In genomic region chr12:12757121-12757520, GRCh38 we compare ENCODE assay signal across 28 cellular contexts.
"Had no signal": no experiment of that assay in that cellular context is flagged by ENCODE, and none has a peak within 500 bp of the region (broad histone marks: within the 10 kb centered on the region; RNA-seq: fewer than 3 reads in every experiment).

No MANE protein-coding gene starts in this region.

- DNase-seq: activated CD4-positive, alpha-beta memory T cell treated with anti-CD3 and anti-CD28 coated beads, Interleukin-2, amount 10 ng/mL, durations not matched to agents 7 days and 5 days; activated CD4-positive, alpha-beta T cell treated with anti-CD3 and anti-CD28 coated beads for 1 hour; activated CD4-positive, alpha-beta T cell treated with anti-CD3 and anti-CD28 coated beads, Interleukin-2, amount 10 ng/mL, durations not matched to agents 7 days and 5 days; activated CD8-positive, alpha-beta memory T cell treated with anti-CD3 and anti-CD28 coated beads, Interleukin-2, amount 50 U/mL, for 48 hours; activated gamma-delta T cell; activated naive CD4-positive, alpha-beta T cell treated with anti-CD3 and anti-CD28 coated beads, Interleukin-2, amount 50 U/mL, for 16 hours; activated T-cell treated with anti-CD3 and anti-CD28 coated beads, Interleukin-2, amount 50 U/mL, for 24 hours; amniotic stem cell; brain microvascular endothelial cell; endodermal cell; esophagus squamous epithelium; foreskin melanocyte; heart right ventricle; kidney glomerular epithelial cell; left ventricle myocardium inferior; mesendoderm; naive B cell; nucleus accumbens; psoas muscle; stimulated activated CD4-positive, alpha-beta T cell treated with anti-CD3 and anti-CD28 coated beads, Interleukin-15, amount 100 ng/mL, for 24 hours; stimulated activated CD4-positive, alpha-beta T cell treated with anti-CD3 and anti-CD28 coated beads, Interleukin-2, amount 100 ng/mL, for 24 hours; stimulated activated naive B cell treated with anti-CD40 and anti-IgM and Interleukin-4, amounts not matched to agents 10 μg/mL and 1 μg/mL and 100 μg/mL, for 72 hours; stomach; T-helper 9 cell; thyroid gland; upper lobe of right lung had no signal

- H3K27me3 ChIP-seq: brain microvascular endothelial cell, esophagus squamous epithelium, heart right ventricle, stomach, thyroid gland, upper lobe of right lung had no signal

- H3K4me1 ChIP-seq: esophagus squamous epithelium, heart right ventricle, left ventricle myocardium inferior, psoas muscle, thyroid gland, upper lobe of right lung had no signal

- H3K27me3 Mint-ChIP-seq: activated CD4-positive, alpha-beta memory T cell treated with anti-CD3 and anti-CD28 coated beads, Interleukin-2, amount 10 ng/mL, durations not matched to agents 7 days and 5 days; activated CD4-positive, alpha-beta T cell treated with anti-CD3 and anti-CD28 coated beads, Interleukin-2, amount 10 ng/mL, durations not matched to agents 7 days and 5 days; activated T-cell treated with anti-CD3 and anti-CD28 coated beads, Interleukin-2, amount 50 U/mL, for 24 hours; naive B cell; stimulated activated naive B cell treated with anti-CD40 and anti-IgM and Interleukin-4, amounts not matched to agents 10 μg/mL and 1 μg/mL and 100 μg/mL, for 72 hours had no signal

- H2AFZ ChIP-seq: parathyroid adenoma had no signal

- H3K27ac Mint-ChIP-seq: activated CD4-positive, alpha-beta memory T cell treated with anti-CD3 and anti-CD28 coated beads, Interleukin-2, amount 10 ng/mL, durations not matched to agents 7 days and 5 days; activated CD4-positive, alpha-beta T cell treated with anti-CD3 and anti-CD28 coated beads, Interleukin-2, amount 10 ng/mL, durations not matched to agents 7 days and 5 days; activated T-cell treated with anti-CD3 and anti-CD28 coated beads, Interleukin-2, amount 50 U/mL, for 24 hours; endodermal cell; stimulated activated naive B cell treated with anti-CD40 and anti-IgM and Interleukin-4, amounts not matched to agents 10 μg/mL and 1 μg/mL and 100 μg/mL, for 72 hours had no signal

- H3K9me3 Mint-ChIP-seq: activated CD4-positive, alpha-beta memory T cell treated with anti-CD3 and anti-CD28 coated beads, Interleukin-2, amount 10 ng/mL, durations not matched to agents 7 days and 5 days; activated CD4-positive, alpha-beta T cell treated with anti-CD3 and anti-CD28 coated beads, Interleukin-2, amount 10 ng/mL, durations not matched to agents 7 days and 5 days; activated T-cell treated with anti-CD3 and anti-CD28 coated beads, Interleukin-2, amount 50 U/mL, for 24 hours; naive B cell; stimulated activated naive B cell treated with anti-CD40 and anti-IgM and Interleukin-4, amounts not matched to agents 10 μg/mL and 1 μg/mL and 100 μg/mL, for 72 hours had no signal

- H3K27ac ChIP-seq: brain microvascular endothelial cell, esophagus squamous epithelium, heart right ventricle, left ventricle myocardium inferior, parathyroid adenoma, psoas muscle, stomach, thyroid gland, upper lobe of right lung had no signal

- H3K4me1 Mint-ChIP-seq: activated CD4-positive, alpha-beta memory T cell treated with anti-CD3 and anti-CD28 coated beads, Interleukin-2, amount 10 ng/mL, durations not matched to agents 7 days and 5 days; stimulated activated naive B cell treated with anti-CD40 and anti-IgM and Interleukin-4, amounts not matched to agents 10 μg/mL and 1 μg/mL and 100 μg/mL, for 72 hours had no signal

- H3K9ac ChIP-seq: parathyroid adenoma had no signal

- H3K9me3 ChIP-seq: esophagus squamous epithelium, heart right ventricle, left ventricle myocardium inferior, psoas muscle, stomach, thyroid gland, upper lobe of right lung had no signal

- H3K36me3 ChIP-seq: brain microvascular endothelial cell, esophagus squamous epithelium, heart right ventricle, left ventricle myocardium inferior, stomach, thyroid gland, upper lobe of right lung had no signal

- H3K4me3 ChIP-seq: esophagus squamous epithelium, heart right ventricle, left ventricle myocardium inferior, lung, psoas muscle, stomach, thyroid gland, upper lobe of right lung had no signal

- H3K36me3 Mint-ChIP-seq: naive B cell had no signal

- H3K79me2 ChIP-seq: parathyroid adenoma had no signal

- ATAC-seq: heart right ventricle; psoas muscle; stimulated activated naive B cell treated with anti-CD40 and anti-IgM and Interleukin-4, amounts not matched to agents 10 μg/mL and 1 μg/mL and 100 μg/mL, for 72 hours; upper lobe of right lung had no signal

- H3K4me3 Mint-ChIP-seq: activated CD4-positive, alpha-beta memory T cell treated with anti-CD3 and anti-CD28 coated beads, Interleukin-2, amount 10 ng/mL, durations not matched to agents 7 days and 5 days; activated CD4-positive, alpha-beta T cell treated with anti-CD3 and anti-CD28 coated beads, Interleukin-2, amount 10 ng/mL, durations not matched to agents 7 days and 5 days; activated T-cell treated with anti-CD3 and anti-CD28 coated beads, Interleukin-2, amount 50 U/mL, for 24 hours; endodermal cell; naive B cell; stimulated activated naive B cell treated with anti-CD40 and anti-IgM and Interleukin-4, amounts not matched to agents 10 μg/mL and 1 μg/mL and 100 μg/mL, for 72 hours had no signal
